Comparison of ENCODE assay signal across 12 cellular contexts in genomic region chr2:9212010-9212638, GRCh38. TPM values are rescaled to one million over a fixed set of nuclear protein-coding genes. Genes with fewer than 3 reads are reported as not detected.
DNase-seq lines count a peak whose midpoint lies in the region; ATAC-seq, FAIRE-seq and TF ChIP-seq lines count a peak whose summit lies in the region.
"Had no signal": no experiment of that assay in that cellular context is flagged by ENCODE, and none has a peak within 500 bp of the region (broad histone marks: within the 10 kb centered on the region; RNA-seq: fewer than 3 reads in every experiment).

No MANE protein-coding gene starts in this region.

- peaks cover 5% of the 10 kb centered on the region; the same call in 1 of the 2 replicates for H3F3A ChIP-seq in MM.1S (ENCODE audit: insufficient read depth, low read length)

- H3K36me3 ChIP-seq in esophagus squamous epithelium (no peaks in the 10 kb centered on the region), MM.1S (replicated peaks; ENCODE audit: insufficient read depth, low read length) (no peaks in the 10 kb centered on the region)

- no peak overlapping the region for H3K27ac ChIP-seq in A549
- H3K27ac ChIP-seq in esophagus squamous epithelium, result peak overlapping the region in 3 of 4 donors; percentile 41 to 60 (median 53)
- no peak overlapping the region for H3K27ac ChIP-seq in MM.1S (ENCODE audit: low read length)

- no peak for FAIRE-seq in A549 (lab: Jason Lieb, UNC)

- CTCF ChIA-PET in A549 (lab: Yijun Ruan, JAX), result interaction anchor here (1.4 to 1.7 kb wide), 2 partner anchors 11 to 14 kb away, joined by 4 to 6 read pairs; no protein-coding TSS in a partner anchor

- TF ChIP-seq POLR2A in A549 (IDR thresholded peaks at IDR 0.05; ENCODE audit: low read length), result no peak
- no peak for TF ChIP-seq POLR2A in esophagus squamous epithelium (IDR thresholded peaks at IDR 0.05)

- no peak overlapping the region for H3K4me3 ChIP-seq in A549
- no peak overlapping the region for H3K4me3 ChIP-seq in esophagus squamous epithelium
- H3K4me3 ChIP-seq in MM.1S (ENCODE audit: low read length), result no peak overlapping the region

- H3K27me3 ChIP-seq in esophagus squamous epithelium, result peaks cover 0 to 7% (median 0%) of the 10 kb centered on the region in 4 donors
- no peaks in the 10 kb centered on the region for H3K27me3 ChIP-seq in MM.1S (replicated peaks; ENCODE audit: insufficient read depth, low read length)

- no peaks in the 10 kb centered on the region for H4K20me1 ChIP-seq in MM.1S (ENCODE audit: insufficient read depth, low read length)

- no peak for TF ChIP-seq EP300 in A549 (IDR thresholded peaks at IDR 0.05)

- 0 out of 3 replicates have a peak overlapping the region, but pooled peaks have one; percentile 4 for H3K4me2 ChIP-seq in A549
- H3K4me2 ChIP-seq in MM.1S (ENCODE audit: low read depth, low read length), result no peak overlapping the region

- 90% methylated on average over 9 of the region's 9 CpGs for WGBS in A549 (ENCODE audit: missing lambda C conversion rate)
- 87 to 90% methylated on average over 6 to 9 of the region's 9 CpGs for WGBS in esophagus squamous epithelium, 2 donors

- POLR2A ChIA-PET in A549 (lab: Yijun Ruan, JAX), result no interaction called here

- no peak for TF ChIP-seq RAD21 in A549 (conservative IDR thresholded peaks at IDR 0.05 in 1 of 2, IDR thresholded peaks at IDR 0.05 in 1 of 2)

- H3K79me2 ChIP-seq in MM.1S (ENCODE audit: low read length), result peaks cover 25% of the 10 kb centered on the region

- ATAC-seq in A549 (no peak), HG03025 (IDR thresholded peaks at IDR 0.05; ENCODE audit: low FRiP score, unreplicated experiment) (no peak), GM19351 (IDR thresholded peaks at IDR 0.05; ENCODE audit: unreplicated experiment) (no peak)
- ATAC-seq: activated naive CD8-positive, alpha-beta T cell treated with anti-CD3 and anti-CD28 coated beads, Interleukin-2, amount 50 U/mL, for 24 hours had no signal

- H2AFZ ChIP-seq in MM.1S (ENCODE audit: low read length), result no peak overlapping the region

- H3K4me1 ChIP-seq in A549 (peaks cover 40% of the 10 kb centered on the region), esophagus squamous epithelium (peaks cover 5 to 69% (median 31%) of the 10 kb centered on the region in 3 donors), MM.1S (ENCODE audit: low read length) (peaks cover 3% of the 10 kb centered on the region; the same call in 1 of the 2 replicates)

- no peaks in the 10 kb centered on the region for H3K9me3 ChIP-seq in A549
- no peaks in the 10 kb centered on the region for H3K9me3 ChIP-seq in esophagus squamous epithelium
- H3K9me3 ChIP-seq in MM.1S (replicated peaks; ENCODE audit: insufficient read depth, low read length), result no peaks in the 10 kb centered on the region

- no peak for TF ChIP-seq CTCF in A549 (IDR thresholded peaks at IDR 0.05)
- TF ChIP-seq CTCF in esophagus squamous epithelium (IDR thresholded peaks at IDR 0.05), result no peak
- no peak for TF ChIP-seq CTCF in MM.1S (IDR thresholded peaks at IDR 0.05; ENCODE audit: low read length)

- intact Hi-C loops in esophagus squamous epithelium (cut with DNase I) (no loop called here), posterior vena cava (cut with DNase I) (loop anchor here in 1 of 2 donors (10.0 kb wide), 1 partner anchor 63 kb away; no protein-coding TSS in a partner anchor)

- no peaks in the 10 kb centered on the region for H3K9me2 ChIP-seq in MM.1S (replicated peaks; ENCODE audit: insufficient read depth, low read length)

- DNase-seq in A549 (ENCODE audit: low read depth in 1 of 2, low spot score in 1 of 2) (no peak), NCI-H146 (lab: John Stamatoyannopoulos, UW) (peak; percentile 48), esophagus squamous epithelium (lab: John Stamatoyannopoulos, UW) (no peak), posterior vena cava (ENCODE audit: low spot score) (peak; percentile 64), MM.1S (no peak), NCI-H1436 (lab: John Stamatoyannopoulos, UW) (no peak)
- DNase-seq: activated CD8-positive, alpha-beta memory T cell treated with anti-CD3 and anti-CD28 coated beads for 24 hours; activated naive CD8-positive, alpha-beta T cell treated with anti-CD3 and anti-CD28 coated beads, Interleukin-2, amount 50 U/mL, for 24 hours; NCI-H1436 treated with DMSO at 0.1 percent for 48 hours; stimulated activated CD4-positive, alpha-beta T cell treated with anti-CD3 and anti-CD28 coated beads, Interleukin-4, amount 100 ng/mL, for 24 hours had no signal

- no peak overlapping the region for H3K9ac ChIP-seq in MM.1S (ENCODE audit: low read length)

TF ChIP-seq in A549, 52 proteins besides CTCF, POLR2A, EP300 and RAD21:
- TF ChIP-seq REST (IDR thresholded peaks at IDR 0.05), result no peak
- no peak for TF ChIP-seq HOXA7 (CRISPR knock-in tag; IDR thresholded peaks at IDR 0.05)
- TF ChIP-seq ZFP36 (IDR thresholded peaks at IDR 0.05; ENCODE audit: borderline replicate concordance, partially characterized antibody), result no peak
- TF ChIP-seq NFE2L2 (conservative IDR thresholded peaks at IDR 0.05; ENCODE audit: low read length), result no peak
- TF ChIP-seq HOXB5 (CRISPR knock-in tag; IDR thresholded peaks at IDR 0.05), result no peak
- TF ChIP-seq ELK1 (IDR thresholded peaks at IDR 0.05; ENCODE audit: low read depth, low read length), result no peak
- no peak for TF ChIP-seq HES2 (IDR thresholded peaks at IDR 0.05)
- TF ChIP-seq SMC3 (IDR thresholded peaks at IDR 0.05), result no peak
- no peak for TF ChIP-seq NPAS2 (CRISPR knock-in tag; IDR thresholded peaks at IDR 0.05; ENCODE audit: borderline replicate concordance)
- TF ChIP-seq E2F6 (IDR thresholded peaks at IDR 0.05; ENCODE audit: borderline replicate concordance, low read depth), result no peak
- TF ChIP-seq ESRRA (IDR thresholded peaks at IDR 0.05; ENCODE audit: borderline replicate concordance, low read length), result no peak
- no peak for TF ChIP-seq MYC (IDR thresholded peaks at IDR 0.05; ENCODE audit: borderline replicate concordance, low read length)
- TF ChIP-seq RCOR1 (IDR thresholded peaks at IDR 0.05; ENCODE audit: low read depth, low read length), result no peak
- no peak for TF ChIP-seq MAX (IDR thresholded peaks at IDR 0.05)
- TF ChIP-seq TP53 (CRISPR knock-in tag; IDR thresholded peaks at IDR 0.05), result no peak

RNA-seq across cellular contexts. Expression of gene ASAP2, which starts 5.5 kb away (rescaled TPM):
- polyA plus RNA-seq in A549 (2011; rRNA removed), result 27.9 TPM in 2 replicates
- polyA plus RNA-seq in A549 (2012; cell fraction: cytosol; rRNA removed), result 16.5 and 17.2 TPM in 2 replicates
- 16.5 and 20.1 TPM in 2 replicates for polyA plus RNA-seq in A549 (2012; cell fraction: nucleus; rRNA removed)
- polyA plus RNA-seq in A549 (2017; fragmentation: RNase III; extraction: RNeasy Plus Mini Kit Qiagen cat#74134 plus additional on column Dnase treatment), result 17.8 to 19.9 TPM (median 19.8 TPM) in 3 replicates
- polyA minus RNA-seq in A549 (2011; rRNA and poly(A)+ RNA removed), result 21.6 and 27.9 TPM in 2 replicates
- 10 to 100 TPM in 1 of 4 donors, 1 to 10 TPM in 3; 3.3 to 15.3 (median 6.9) TPM for total RNA-seq in esophagus squamous epithelium
- 10 to 100 TPM; 28.1 to 31.3 TPM for total RNA-seq in posterior vena cava

Comparison
In these comparisons a context has a peak if more than half of its experiments do, and no peak if none do; other contexts are left out.
1. DNase-seq: peak in NCI-H146 (single experiment) and posterior vena cava (single experiment); none in A549 (0 of 2), esophagus squamous epithelium (single experiment), MM.1S (single experiment) and NCI-H1436 (single experiment).
2. H3K27ac ChIP-seq: peak in esophagus squamous epithelium (3 of 4); none in A549 (0 of 2) and MM.1S (single experiment).